Comparison of ENCODE assay signal across 8 cellular contexts in genomic region chr11:72643547-72643946, GRCh38. TPM values are rescaled to one million over a fixed set of nuclear protein-coding genes. Genes with fewer than 3 reads are reported as not detected.
DNase-seq lines count a peak whose midpoint lies in the region; ATAC-seq and TF ChIP-seq lines count a peak whose summit lies in the region.

No MANE protein-coding gene starts in this region.

- DNase-seq in DMS53 treated with DMSO at 0.1 percent for 48 hours (lab: John Stamatoyannopoulos, UW; ENCODE audit: unreplicated experiment) (peak; percentile 45), LoVo (ENCODE audit: low spot score) (peak; percentile 29), brain microvascular endothelial cell (peak; percentile 18), AML-193 (lab: John Stamatoyannopoulos, UW) (no peak), NCI-H510A (lab: John Stamatoyannopoulos, UW) (no peak)

- H3K4me2 ChIP-seq in neural cell (ENCODE audit: low read length) = no peak overlapping the region

- no peak for TF ChIP-seq RAD21 in neural cell (conservative IDR thresholded peaks at IDR 0.05)

- ATAC-seq in HG02623 (IDR thresholded peaks at IDR 0.05; ENCODE audit: unreplicated experiment) (no peak), GM21786 (IDR thresholded peaks at IDR 0.05; ENCODE audit: unreplicated experiment) (no peak)

- no peaks in the 10 kb centered on the region for H4K20me1 ChIP-seq in neural cell (ENCODE audit: insufficient read depth)

- no peak for TF ChIP-seq CTCF in brain microvascular endothelial cell (IDR thresholded peaks at IDR 0.05; ENCODE audit: low read depth, low read length, missing control alignments)
- TF ChIP-seq CTCF in neural cell (IDR thresholded peaks at IDR 0.05; ENCODE audit: poor library complexity, severe bottlenecking) = no peak

- no peaks in the 10 kb centered on the region for H3K9me3 ChIP-seq in neural cell (ENCODE audit: low read length)

- no peak for TF ChIP-seq EP300 in neural cell (conservative IDR thresholded peaks at IDR 0.05; ENCODE audit: poor library complexity, severe bottlenecking)

- H3K79me2 ChIP-seq in neural cell (replicated peaks; ENCODE audit: insufficient read depth, low read length) = no peaks in the 10 kb centered on the region

- no peak overlapping the region for H2AFZ ChIP-seq in neural cell (ENCODE audit: low read depth, low read length)

- no peak overlapping the region for H3K4me3 ChIP-seq in brain microvascular endothelial cell (ENCODE audit: low read depth, low read length)
- H3K4me3 ChIP-seq in neural cell (ENCODE audit: low read length) = peak overlapping the region; percentile 68

- H3K36me3 ChIP-seq in brain microvascular endothelial cell (replicated peaks) (no peaks in the 10 kb centered on the region), neural cell (ENCODE audit: insufficient read depth, low read length) (no peaks in the 10 kb centered on the region)

- no peaks in the 10 kb centered on the region for H3K9me2 ChIP-seq in neural cell (ENCODE audit: insufficient read depth, low read length)

- H3K27me3 ChIP-seq in brain microvascular endothelial cell (replicated peaks) (peaks cover 16% of the 10 kb centered on the region), neural cell (ENCODE audit: insufficient read depth, low read depth, low read length) (peaks cover 35% of the 10 kb centered on the region)

- no peak overlapping the region for H3K9ac ChIP-seq in neural cell (ENCODE audit: low read length)

- no peaks in the 10 kb centered on the region for H3F3A ChIP-seq in neural cell (ENCODE audit: insufficient read depth, low read length, poor library complexity, severe bottlenecking)

- in situ Hi-C loops in brain microvascular endothelial cell (cut with HindIII; ENCODE audit: low pct_ligation_motif_present, low sequenced_read_pairs) = no loop called here

- H3K27ac ChIP-seq in brain microvascular endothelial cell (no peak overlapping the region), neural cell (ENCODE audit: low read length) (no peak overlapping the region)

TF ChIP-seq in neural cell, 6 proteins besides CTCF, POLR2A, EP300 and RAD21:
- TF ChIP-seq EZH2 (IDR thresholded peaks at IDR 0.05; ENCODE audit: borderline replicate concordance, insufficient read depth, low read length, poor library complexity, severe bottlenecking) (no peak), MXI1 (conservative IDR thresholded peaks at IDR 0.05; ENCODE audit: poor library complexity, severe bottlenecking) (no peak)

RNA-seq across cellular contexts. Expression of gene PDE2A, which starts 30.7 kb away (rescaled TPM):
- 11.6 and 18.6 TPM in 2 replicates for polyA plus RNA-seq in neural cell
- polyA minus RNA-seq in neural cell = 8.3 TPM in 2 replicates

Comparison
In these comparisons a context has a peak if more than half of its experiments do, and no peak if none do; other contexts are left out.
1. DNase-seq: peak in DMS53 treated with DMSO at 0.1 percent for 48 hours (single experiment), LoVo (single experiment) and brain microvascular endothelial cell (single experiment); none in AML-193 (0 of 2) and NCI-H510A (single experiment).